Comparison of ENCODE assay signal across 8 cellular contexts in the genomic region with DNA sequence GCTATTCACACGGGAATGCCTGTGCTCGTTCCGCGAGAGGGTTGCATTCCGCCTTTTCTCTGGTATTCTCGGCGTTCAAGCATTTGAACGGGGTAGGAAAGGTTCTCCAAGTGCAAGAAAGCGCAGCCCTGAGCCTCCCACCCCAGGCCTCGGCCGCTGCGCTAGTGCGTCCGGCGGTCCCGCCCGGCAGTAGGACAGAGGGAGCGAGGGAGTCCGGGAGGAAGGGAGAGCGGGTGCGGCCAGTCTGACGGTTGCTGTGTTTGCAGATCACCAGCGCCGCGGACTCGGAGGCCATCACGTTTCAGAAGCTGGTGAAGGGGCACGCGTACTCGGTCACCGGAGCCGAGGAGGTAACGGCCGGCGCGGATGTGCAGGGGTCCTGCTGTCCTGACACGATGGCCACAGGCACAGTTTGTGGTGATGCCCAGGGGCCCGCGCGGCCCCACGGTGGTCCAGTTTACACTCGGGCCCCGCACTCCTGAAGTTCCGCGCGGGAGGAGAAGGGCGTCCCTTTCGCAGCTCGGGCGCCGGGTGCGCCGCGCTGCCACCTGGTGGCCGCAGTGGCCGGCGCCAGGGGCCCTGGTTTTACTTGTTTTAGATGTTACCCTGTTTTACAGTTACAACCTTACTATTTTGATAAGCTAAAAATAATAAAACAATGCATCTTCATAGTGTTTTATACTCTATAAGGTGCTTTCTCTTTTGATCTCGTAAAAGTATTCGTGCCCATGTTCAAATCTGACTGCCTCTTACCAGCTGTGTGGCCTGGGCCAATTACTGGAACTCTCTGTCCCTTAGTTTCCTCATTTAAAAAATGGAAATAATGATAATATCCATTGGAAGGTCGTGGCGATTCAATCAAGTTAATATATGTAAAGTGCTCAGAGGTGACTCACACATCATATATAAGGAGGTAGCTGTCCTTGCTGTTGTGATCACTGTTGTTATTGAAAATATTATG. TPM values are rescaled to one million over a fixed set of nuclear protein-coding genes. Genes with fewer than 3 reads are reported as not detected.
DNase-seq lines count a peak whose midpoint lies in the region; ATAC-seq and TF ChIP-seq lines count a peak whose summit lies in the region.

No MANE protein-coding gene starts in this region.

- H3K4me3 ChIP-seq in BLaER1 (no peak overlapping the region), colonic mucosa (peak overlapping the region; percentile 10)

- H3K4me1 ChIP-seq in BLaER1, result no peaks in the 10 kb centered on the region
- H3K4me1 ChIP-seq in colonic mucosa, result no peaks in the 10 kb centered on the region

- H3K27me3 ChIP-seq in BLaER1 (no peaks in the 10 kb centered on the region), colonic mucosa (no peaks in the 10 kb centered on the region)

- H3K9me3 ChIP-seq in BLaER1 (no peaks in the 10 kb centered on the region), colonic mucosa (no peaks in the 10 kb centered on the region)

- intact Hi-C loops in colonic mucosa (cut with DNase I), result loop anchor here (1.0 to 2.0 kb wide), 2 partner anchors 38 to 51 kb away; no protein-coding TSS in a partner anchor

- H3K4me2 ChIP-seq in BLaER1, result peak overlapping the region; percentile 52

- DNase-seq in KBM-7, result peak; percentile 44
- DNase-seq in activated CD4-positive, alpha-beta T cell treated with anti-CD3 and anti-CD28 coated beads for 48 hours, result peak; percentile 72
- peak; percentile 66 for DNase-seq in colonic mucosa
- peak; percentile 86 for DNase-seq in left kidney (ENCODE audit: low read depth, low spot score)
- DNase-seq in stimulated activated CD4-positive, alpha-beta T cell treated with anti-CD3 and anti-CD28 coated beads, Interleukin-1b, Interleukin-23, amount 100 ng/mL, for 48 hours, result peak; percentile 54
- DNase-seq in NCI-H2081 treated with DMSO at 0.1 percent for 48 hours (lab: John Stamatoyannopoulos, UW), result no peak

- H3K9ac ChIP-seq in BLaER1, result no peak overlapping the region
- H3K9ac ChIP-seq in colonic mucosa (ENCODE audit: low read depth in 2 of 2, low read length in 2 of 2), result peak overlapping the region; percentile 23 to 53

- peak; percentile 80 for ATAC-seq in GM19463 (IDR thresholded peaks at IDR 0.05; ENCODE audit: unreplicated experiment)

- TF ChIP-seq CTCF in colonic mucosa (IDR thresholded peaks at IDR 0.05), result peak; percentile 91

- H3K27ac ChIP-seq in BLaER1, result no peak overlapping the region
- H3K27ac ChIP-seq in colonic mucosa, result peak overlapping the region; percentile 3

- in situ Hi-C loops in KBM-7 (cut with MboI; ENCODE audit: low pct_unique_long_range_greater_than_20kb, low sequenced_read_pairs), result loop anchor here (25.0 kb wide), 1 partner anchor 588 kb away; a partner anchor contains a TSS

- no peaks in the 10 kb centered on the region for H4K20me1 ChIP-seq in BLaER1

- H3K36me3 ChIP-seq in BLaER1 (peaks cover 95% of the 10 kb centered on the region), colonic mucosa (peaks cover 22% of the 10 kb centered on the region)

RNA-seq across cellular contexts. Expression of a gene that starts 36.7 kb away (rescaled TPM):
- 100 to 1,000 TPM; 197 to 323 TPM for total RNA-seq in colonic mucosa
